In genomic region chrX:1097328-1097727, GRCh38 we compare ENCODE assay signal across 19 cellular contexts.
DNase-seq lines count a peak whose midpoint lies in the region; TF ChIP-seq lines count a peak whose summit lies in the region.
"Had no signal": no experiment of that assay in that cellular context is flagged by ENCODE, and none has a peak within 500 bp of the region (broad histone marks: within the 10 kb centered on the region; RNA-seq: fewer than 3 reads in every experiment).

No MANE protein-coding gene starts in this region.

- no peak overlapping the region for H2AFZ ChIP-seq in neural progenitor cell (replicated peaks)

- no peaks in the 10 kb centered on the region for H3K79me2 ChIP-seq in neural progenitor cell (ENCODE audit: low read depth)

- H3K9me3 ChIP-seq in HEK293 (ENCODE audit: control insufficient read depth, insufficient read depth, low read depth, low read length) = no peaks in the 10 kb centered on the region; the same call in 1 of the 2 replicates
- no peaks in the 10 kb centered on the region for H3K9me3 ChIP-seq in neural progenitor cell (ENCODE audit: low read depth)
- H3K9me3 ChIP-seq in subcutaneous abdominal adipose tissue (ENCODE audit: control insufficient read depth in 5 of 5, low read length in 5 of 5) = peaks cover 5 to 21% (median 8%) of the 10 kb centered on the region in 5 donors

- POLR2A ChIA-PET in HEK293 (lab: Yijun Ruan, JAX) = no interaction called here

- H3K4me1 ChIP-seq in HEK293 (ENCODE audit: control insufficient read depth, insufficient read depth, low read length) (no peaks in the 10 kb centered on the region), neural progenitor cell (peaks cover 10% of the 10 kb centered on the region), subcutaneous abdominal adipose tissue (ENCODE audit: control insufficient read depth in 5 of 5, insufficient read depth in 5 of 5, low read length in 5 of 5) (no peaks in the 10 kb centered on the region)
- H3K4me1 ChIP-seq: Caco-2 had no signal

- H4K20me1 ChIP-seq in neural progenitor cell (ENCODE audit: low read depth) = no peaks in the 10 kb centered on the region

- CTCF ChIA-PET in HEK293 (lab: Yijun Ruan, JAX) = no interaction called here

- H3K4me1 Mint-ChIP-seq in neural progenitor cell = peaks cover 19% of the 10 kb centered on the region

- no peaks in the 10 kb centered on the region for H3K36me3 Mint-ChIP-seq in neural progenitor cell

- no peak overlapping the region for H3K4me2 ChIP-seq in neural progenitor cell

- H3K4me3 ChIP-seq in HEK293 (ENCODE audit: low read depth, low read length) (no peak overlapping the region), coronary artery (no peak overlapping the region), neural progenitor cell (no peak overlapping the region), subcutaneous abdominal adipose tissue (ENCODE audit: low read depth in 1 of 5, low read length in 5 of 5) (peak overlapping the region in 4 of 5 donors; percentile 2 to 30 (median 6))
- H3K4me3 ChIP-seq: GM12878 had no signal

- DNase-seq in coronary artery (ENCODE audit: low spot score) = peak; percentile 5
- no peak for DNase-seq in neural progenitor cell (ENCODE audit: low spot score)
- no peak for DNase-seq in COLO829 (ENCODE audit: low spot score)
- DNase-seq in DMS53 treated with DMSO at 0.1 percent for 48 hours (lab: John Stamatoyannopoulos, UW; ENCODE audit: unreplicated experiment) = no peak
- DNase-seq in pons (ENCODE audit: low spot score) = no peak
- DNase-seq: 8988T; C1 segment of cervical spinal cord; Caco-2; CD4-positive, alpha-beta memory T cell; DMS153; DMS79; EL; GDM1; GOT3; H7; HFFc6 had no signal

- no peak overlapping the region for H3K27ac ChIP-seq in HEK293 (ENCODE audit: extremely low read depth, low read depth, low read length)
- no peak overlapping the region for H3K27ac ChIP-seq in coronary artery
- H3K27ac ChIP-seq in neural progenitor cell = no peak overlapping the region
- H3K27ac ChIP-seq in subcutaneous abdominal adipose tissue (ENCODE audit: low read depth, low read length) = no peak overlapping the region

- no peak overlapping the region for H3K9ac ChIP-seq in neural progenitor cell
- no peak overlapping the region for H3K9ac ChIP-seq in subcutaneous abdominal adipose tissue (ENCODE audit: low read length in 5 of 5)

- peaks cover 28% of the 10 kb centered on the region for H3K9me3 Mint-ChIP-seq in neural progenitor cell

- H3F3A ChIP-seq in neural progenitor cell (ENCODE audit: low read depth) = no peaks in the 10 kb centered on the region

- H3K36me3 ChIP-seq in HEK293 (ENCODE audit: control insufficient read depth in 2 of 2, insufficient read depth in 1 of 2, low read length in 2 of 2) (no peaks in the 10 kb centered on the region), neural progenitor cell (no peaks in the 10 kb centered on the region), subcutaneous abdominal adipose tissue (ENCODE audit: control insufficient read depth in 5 of 5, insufficient read depth in 5 of 5, low read length in 5 of 5) (no peaks in the 10 kb centered on the region)

- H3K27me3 ChIP-seq in neural progenitor cell (no peaks in the 10 kb centered on the region), subcutaneous abdominal adipose tissue (ENCODE audit: control insufficient read depth in 5 of 5, insufficient read depth in 4 of 5, low read length in 5 of 5) (peaks cover 0 to 15% (median 11%) of the 10 kb centered on the region in 5 donors)

- H3K27ac Mint-ChIP-seq in neural progenitor cell = peak overlapping the region; percentile 69
- H3K27ac Mint-ChIP-seq: HFFc6 had no signal

- no peak overlapping the region for H3K4me3 Mint-ChIP-seq in neural progenitor cell
- H3K4me3 Mint-ChIP-seq: HFFc6 had no signal

- H3K27me3 Mint-ChIP-seq in neural progenitor cell (ENCODE audit: insufficient read depth, low read depth) = peaks cover 41% of the 10 kb centered on the region

- TF ChIP-seq CTCF in HEK293 (tag by site-specific recombination; IDR thresholded peaks at IDR 0.05) = no peak
- TF ChIP-seq CTCF in coronary artery (IDR thresholded peaks at IDR 0.05) = no peak
- TF ChIP-seq CTCF in neural progenitor cell (IDR thresholded peaks at IDR 0.05) = no peak

TF ChIP-seq in HEK293, 187 proteins besides CTCF, POLR2A, EP300 and RAD21:
- 0 out of 2 replicates have a peak, but pooled peaks have one; percentile 47 for TF ChIP-seq ZNF280D (tag by site-specific recombination; IDR thresholded peaks at IDR 0.05)
- TF ChIP-seq YY1 (tag by site-specific recombination; IDR thresholded peaks at IDR 0.05) = no peak
- no peak for TF ChIP-seq ZBTB49 (tag by site-specific recombination; IDR thresholded peaks at IDR 0.05; ENCODE audit: low read depth)
- no peak for TF ChIP-seq MEIS1 (CRISPR knock-in tag; IDR thresholded peaks at IDR 0.05; ENCODE audit: borderline replicate concordance)
- peak; percentile 77; the same call in 1 of the 2 replicates for TF ChIP-seq TRIM28 (IDR thresholded peaks at IDR 0.05; ENCODE audit: borderline replicate concordance, low read length)
- TF ChIP-seq SETDB1 (IDR thresholded peaks at IDR 0.05; ENCODE audit: insufficient read length, low read length) = peak; percentile 87
- no peak for TF ChIP-seq ZNF26 (tag by site-specific recombination; IDR thresholded peaks at IDR 0.05)

Comparison
In these comparisons a context has a peak if more than half of its experiments do, and no peak if none do; other contexts are left out.
1. H3K4me3 ChIP-seq: peak in subcutaneous abdominal adipose tissue (4 of 5); none in HEK293 (single experiment), coronary artery (single experiment) and neural progenitor cell (single experiment).